9 cellular contexts compared by ENCODE assay signal in genomic region chr14:87678624-87679023, GRCh38.
"Had no signal": no experiment of that assay in that cellular context is flagged by ENCODE, and none has a peak within 500 bp of the region (broad histone marks: within the 10 kb centered on the region; RNA-seq: fewer than 3 reads in every experiment).

No MANE protein-coding gene starts in this region.

- H3K36me3 ChIP-seq: HAP-1 had no signal

- H3K9me3 ChIP-seq: HAP-1 had no signal

- H3K27ac Mint-ChIP-seq: HFFc6 had no signal

- H3K27ac ChIP-seq: GM23248 had no signal

- ATAC-seq: HCT116, K562 had no signal

- FAIRE-seq: HTR-8/SVneo, K562 had no signal

- H3K4me3 ChIP-seq: GM23248, HAP-1, K562 had no signal

- H3K4me3 Mint-ChIP-seq: HFFc6 had no signal

- H3K4me1 ChIP-seq: HAP-1 had no signal

- DNase-seq: GM23248, GOT3, H7, HFFc6, IMR-90 had no signal
